12 cellular contexts compared by ENCODE assay signal in genomic region chr6:142853244-142854180, GRCh38.
DNase-seq lines count a peak whose midpoint lies in the region.
"Had no signal": no experiment of that assay in that cellular context is flagged by ENCODE, and none has a peak within 500 bp of the region (broad histone marks: within the 10 kb centered on the region; RNA-seq: fewer than 3 reads in every experiment).

No MANE protein-coding gene starts in this region.

- H2BK15ac ChIP-seq in neuronal stem cell (ENCODE audit: low read length), result no peak overlapping the region

- H3K27me3 Mint-ChIP-seq in activated CD4-positive, alpha-beta T cell treated with anti-CD3 and anti-CD28 coated beads, Interleukin-2, amount 10 ng/mL, durations not matched to agents 7 days and 5 days, result no peaks in the 10 kb centered on the region

- no peak overlapping the region for H3K23ac ChIP-seq in neuronal stem cell (ENCODE audit: low read depth, low read length, poor library complexity)

- no peak overlapping the region for H3K18ac ChIP-seq in neuronal stem cell (ENCODE audit: low read length)

- no peak overlapping the region for H3K14ac ChIP-seq in neuronal stem cell (ENCODE audit: low read length)

- POLR2A ChIA-PET in activated CD4-positive, alpha-beta T cell treated with anti-CD3 and anti-CD28 coated beads, Interleukin-2, amount 10 ng/mL, durations not matched to agents 7 days and 5 days (lab: Charles Lee), result no interaction called here

- H3K27me3 ChIP-seq in skeletal muscle tissue (ENCODE audit: control insufficient read depth in 3 of 3, insufficient read depth in 3 of 3, low read length in 3 of 3) (no peaks in the 10 kb centered on the region), neuronal stem cell (ENCODE audit: control insufficient read depth in 3 of 3, insufficient read depth in 3 of 3, low read depth in 1 of 3, low read length in 3 of 3) (no peaks in the 10 kb centered on the region)

- CTCF ChIA-PET in activated CD4-positive, alpha-beta T cell treated with anti-CD3 and anti-CD28 coated beads, Interleukin-2, amount 10 ng/mL, durations not matched to agents 7 days and 5 days (lab: Charles Lee), result interaction anchor here (1.0 to 1.8 kb wide), 6 partner anchors 10 to 29 kb away, joined by 3 to 6 read pairs (median 3); no protein-coding TSS in a partner anchor

- H4K91ac ChIP-seq in neuronal stem cell (ENCODE audit: low read depth, low read length, poor library complexity), result no peak overlapping the region

- no peak overlapping the region for H2BK5ac ChIP-seq in neuronal stem cell (ENCODE audit: low read length)

- H2AFZ ChIP-seq in neuronal stem cell (ENCODE audit: low read length), result no peak overlapping the region

- no peaks in the 10 kb centered on the region for H3K79me1 ChIP-seq in neuronal stem cell (ENCODE audit: low read depth, low read length)

- peaks cover 95% of the 10 kb centered on the region for H3K4me1 Mint-ChIP-seq in activated CD4-positive, alpha-beta T cell treated with anti-CD3 and anti-CD28 coated beads, Interleukin-2, amount 10 ng/mL, durations not matched to agents 7 days and 5 days

- H3K4me3 ChIP-seq in skeletal muscle tissue (ENCODE audit: low read length in 3 of 3) (no peak overlapping the region), neuronal stem cell (ENCODE audit: low read length in 2 of 2) (no peak overlapping the region)

- H3K4ac ChIP-seq in neuronal stem cell (ENCODE audit: low read length), result no peak overlapping the region

- peaks cover 2% of the 10 kb centered on the region for H3K9me3 Mint-ChIP-seq in activated CD4-positive, alpha-beta T cell treated with anti-CD3 and anti-CD28 coated beads, Interleukin-2, amount 10 ng/mL, durations not matched to agents 7 days and 5 days

- H3K27ac Mint-ChIP-seq in activated CD4-positive, alpha-beta T cell treated with anti-CD3 and anti-CD28 coated beads, Interleukin-2, amount 10 ng/mL, durations not matched to agents 7 days and 5 days, result peak overlapping the region; percentile 99

- H3K9ac ChIP-seq in skeletal muscle tissue (ENCODE audit: low read depth in 1 of 3, low read length in 3 of 3) (peak overlapping the region in 1 of 3 donors; percentile 17), neuronal stem cell (ENCODE audit: low read depth, low read length, poor library complexity) (no peak overlapping the region)

- peaks cover 40% of the 10 kb centered on the region for H3K36me3 Mint-ChIP-seq in activated CD4-positive, alpha-beta T cell treated with anti-CD3 and anti-CD28 coated beads, Interleukin-2, amount 10 ng/mL, durations not matched to agents 7 days and 5 days (ENCODE audit: low read depth)

- H3K4me1 ChIP-seq in skeletal muscle tissue (ENCODE audit: control insufficient read depth in 3 of 3, insufficient read depth in 3 of 3, low read length in 3 of 3), result peaks cover 34 to 64% (median 55%) of the 10 kb centered on the region in 3 donors
- peaks cover 6 to 13% of the 10 kb centered on the region in 2 donors for H3K4me1 ChIP-seq in neuronal stem cell (ENCODE audit: control insufficient read depth in 2 of 2, insufficient read depth in 1 of 2, low read depth in 1 of 2, low read length in 2 of 2)

- H3K4me3 Mint-ChIP-seq in activated CD4-positive, alpha-beta T cell treated with anti-CD3 and anti-CD28 coated beads, Interleukin-2, amount 10 ng/mL, durations not matched to agents 7 days and 5 days, result no peak overlapping the region

- H3K36me3 ChIP-seq in skeletal muscle tissue (ENCODE audit: control insufficient read depth in 3 of 3, insufficient read depth in 3 of 3, low read length in 3 of 3), result no peaks in the 10 kb centered on the region
- H3K36me3 ChIP-seq in neuronal stem cell (replicated peaks in 1 of 2; ENCODE audit: control insufficient read depth in 2 of 2, insufficient read depth in 2 of 2, low read length in 2 of 2), result no peaks in the 10 kb centered on the region

- H2BK120ac ChIP-seq in neuronal stem cell (ENCODE audit: low read depth, low read length), result no peak overlapping the region

- DNase-seq in activated CD4-positive, alpha-beta T cell treated with anti-CD3 and anti-CD28 coated beads, Interleukin-2, amount 10 ng/mL, durations not matched to agents 7 days and 5 days, result no peak
- no peak for DNase-seq in activated CD4-positive, alpha-beta T cell treated with anti-CD3 and anti-CD28 coated beads, Interleukin-2, amount 50 U/mL, for 4 hours
- DNase-seq in RPMI8226 (peak; percentile 60), epithelial cell of prostate (ENCODE audit: low read depth, low spot score) (no peak), neuronal stem cell (ENCODE audit: low spot score) (no peak), DMS153 (lab: John Stamatoyannopoulos, UW) (no peak), COLO668 (lab: John Stamatoyannopoulos, UW; ENCODE audit: unreplicated experiment) (no peak)
- DNase-seq: erythroblast; NCI-H2029 treated with DMSO at 0.1 percent for 48 hours; small intestine; stimulated activated naive CD4-positive, alpha-beta T cell had no signal

- no CpG with 5 or more reads among the region's 6 CpGs for WGBS in neuronal stem cell (ENCODE audit: extremely low coverage in 2 of 2, insufficient read length in 2 of 2, insufficient replicate concordance in 1 of 2), 2 donors

- H2AK5ac ChIP-seq in neuronal stem cell (ENCODE audit: low read depth, low read length), result no peak overlapping the region

- H4K8ac ChIP-seq in neuronal stem cell (ENCODE audit: low read depth, low read length), result no peak overlapping the region

- H3K27ac ChIP-seq in epithelial cell of prostate, result peak overlapping the region; percentile 68
- peak overlapping the region; percentile 16 for H3K27ac ChIP-seq in skeletal muscle tissue (ENCODE audit: low read depth, low read length)
- no peak overlapping the region for H3K27ac ChIP-seq in neuronal stem cell (replicated peaks; ENCODE audit: low read length)

- H2BK12ac ChIP-seq in neuronal stem cell (ENCODE audit: low read length), result no peak overlapping the region

- H3K4me2 ChIP-seq in neuronal stem cell (ENCODE audit: insufficient read depth, low read length, poor library complexity, severe bottlenecking), result no peak overlapping the region

- H3K9me3 ChIP-seq in skeletal muscle tissue (ENCODE audit: control insufficient read depth in 3 of 3, low read length in 3 of 3), result no peaks in the 10 kb centered on the region
- H3K9me3 ChIP-seq in neuronal stem cell (replicated peaks in 1 of 2; ENCODE audit: control insufficient read depth in 2 of 2, insufficient read depth in 1 of 2, low read depth in 1 of 2, low read length in 2 of 2), result no peaks in the 10 kb centered on the region
